In genomic region chr6:33126101-33126714, GRCh38 we compare ENCODE assay signal across 7 cellular contexts. TPM values are rescaled to one million over a fixed set of nuclear protein-coding genes. Genes with fewer than 3 reads are reported as not detected.
A peak's percentile ranks its signal among the peaks of the same experiment; 100 is the strongest.
DNase-seq lines count a peak whose midpoint lies in the region; FAIRE-seq and TF ChIP-seq lines count a peak whose summit lies in the region.

No MANE protein-coding gene starts in this region.

- no peak overlapping the region for H3K4me3 Mint-ChIP-seq in nephron progenitor cell

- peaks cover 50% of the 10 kb centered on the region for H3K27me3 Mint-ChIP-seq in nephron progenitor cell (ENCODE audit: low read depth, poor library complexity)

- TF ChIP-seq CTCF in esophagus squamous epithelium (IDR thresholded peaks at IDR 0.05) (peak; percentile 22 to 69 (median 50)), nephron progenitor cell (IDR thresholded peaks at IDR 0.05) (peak; percentile 64), tibial artery (IDR thresholded peaks at IDR 0.05) (peak; percentile 38 to 55)

- H3K9me3 ChIP-seq in esophagus squamous epithelium (peaks cover 0 to 12% (median 0%) of the 10 kb centered on the region in 3 donors), tibial artery (peaks cover 0 to 8% (median 6%) of the 10 kb centered on the region in 3 donors)

- H3K9me3 Mint-ChIP-seq in nephron progenitor cell = peaks cover 16% of the 10 kb centered on the region

- peak; percentile 26 for FAIRE-seq in GM12891 (lab: Jason Lieb, UNC)

- DNase-seq in GM12891 (ENCODE audit: insufficient read length, low spot score) = no peak
- DNase-seq in NCI-H774 (lab: John Stamatoyannopoulos, UW) = peak; percentile 30
- DNase-seq in activated CD8-positive, alpha-beta memory T cell treated with anti-CD3 and anti-CD28 coated beads for 48 hours (ENCODE audit: low read depth in 2 of 3, low spot score in 2 of 3) = peak; percentile 16 to 51 (median 49)
- no peak for DNase-seq in esophagus squamous epithelium (lab: John Stamatoyannopoulos, UW)
- peak; percentile 84 for DNase-seq in nephron progenitor cell
- DNase-seq in tibial artery = peak in 1 of 2 donors; percentile 66
- no peak for DNase-seq in cortex of kidney (lab: John Stamatoyannopoulos, UW)

- WGBS in esophagus squamous epithelium, 2 donors = 44 to 64% methylated on average over 4 to 5 of the region's 5 CpGs

- intact Hi-C loops in esophagus squamous epithelium (cut with DNase I) = no loop called here
- intact Hi-C loops in tibial artery (cut with DNase I; ENCODE audit: low total_unique reads) = loop anchor here (10.0 kb wide), 1 partner anchor 111 kb away; no protein-coding TSS in a partner anchor

- H3K27ac Mint-ChIP-seq in nephron progenitor cell = no peak overlapping the region

- H3K36me3 Mint-ChIP-seq in nephron progenitor cell (ENCODE audit: low read depth) = peaks cover 5% of the 10 kb centered on the region

- H3K36me3 ChIP-seq in esophagus squamous epithelium = no peaks in the 10 kb centered on the region
- no peaks in the 10 kb centered on the region for H3K36me3 ChIP-seq in tibial artery

- H3K4me1 Mint-ChIP-seq in nephron progenitor cell = peaks cover 18% of the 10 kb centered on the region

- no peaks in the 10 kb centered on the region for H3K4me1 ChIP-seq in esophagus squamous epithelium
- no peaks in the 10 kb centered on the region for H3K4me1 ChIP-seq in tibial artery

- H3K4me3 ChIP-seq in esophagus squamous epithelium (no peak overlapping the region), tibial artery (no peak overlapping the region)

- H3K27ac ChIP-seq in esophagus squamous epithelium (no peak overlapping the region), tibial artery (no peak overlapping the region)

- H3K27me3 ChIP-seq in esophagus squamous epithelium (peaks cover 0 to 19% (median 2%) of the 10 kb centered on the region in 4 donors), tibial artery (peaks cover 0 to 21% of the 10 kb centered on the region in 2 donors)

- TF ChIP-seq POLR2A in GM12891 (IDR thresholded peaks at IDR 0.05; ENCODE audit: low read depth, low read length) = no peak
- no peak for TF ChIP-seq POLR2A in esophagus squamous epithelium (IDR thresholded peaks at IDR 0.05)

TF ChIP-seq in GM12891, 5 proteins besides CTCF, POLR2A, EP300 and RAD21:
- TF ChIP-seq POU2F2 (IDR thresholded peaks at IDR 0.05; ENCODE audit: low read depth, low read length) (no peak), TAF1 (IDR thresholded peaks at IDR 0.05; ENCODE audit: low read depth, low read length) (no peak), PAX5 (IDR thresholded peaks at IDR 0.05; ENCODE audit: insufficient read depth, low read length, severe bottlenecking) (no peak), POLR2AphosphoS5 (IDR thresholded peaks at IDR 0.05; ENCODE audit: low read depth, low read length) (no peak), SPI1 (IDR thresholded peaks at IDR 0.05; ENCODE audit: low read depth, low read length) (no peak)

RNA-seq across cellular contexts. Expression of gene HLA-DPB1, which starts 50.4 kb away (rescaled TPM):
- 654 TPM for polyA plus RNA-seq in GM12891 (2012; ENCODE audit: low read depth, missing spikeins)
- total RNA-seq in esophagus squamous epithelium = 10 to 100 TPM in 2 of 4 donors, 1 to 10 TPM in 2; 3.2 to 96.9 (median 45.3) TPM

RNA-seq across cellular contexts. Expression of gene HLA-DPA1, which starts 52.8 kb away (rescaled TPM):
- polyA plus RNA-seq in GM12891 (2012; ENCODE audit: low read depth, missing spikeins) = 1,963 TPM
- total RNA-seq in esophagus squamous epithelium = 100 to 1,000 TPM in 1 of 4 donors, 10 to 100 TPM in 1, 1 to 10 TPM in 2; 6.2 to 114 (median 48.2) TPM

Comparison
In these comparisons a context has a peak if more than half of its experiments do, and no peak if none do; other contexts are left out.
1. DNase-seq: peak in NCI-H774 (single experiment), activated CD8-positive, alpha-beta memory T cell treated with anti-CD3 and anti-CD28 coated beads for 48 hours (3 of 3) and nephron progenitor cell (single experiment); none in GM12891 (single experiment), esophagus squamous epithelium (single experiment) and cortex of kidney (single experiment).
2. Peak in every context shown above with its lines, with median percentiles within 50 percentile points of each other: CTCF ChIP-seq.